ENCODE assay signal across 1 cellular context in genomic region chr2:173940208-173941020, GRCh38.
TF ChIP-seq lines count a peak whose summit lies in the region.

No MANE protein-coding gene starts in this region.

TF ChIP-seq in GM23338, 12 proteins besides CTCF, POLR2A, EP300 and RAD21 (continued from another document):
- no peak for TF ChIP-seq ETS1 (IDR thresholded peaks at IDR 0.05)
- no peak for TF ChIP-seq JUNB (IDR thresholded peaks at IDR 0.05; ENCODE audit: unreplicated experiment)
- no peak for TF ChIP-seq EZH2 (IDR thresholded peaks at IDR 0.05; ENCODE audit: low read depth, unreplicated experiment)
- no peak for TF ChIP-seq CREB1 (CRISPR knock-in tag; IDR thresholded peaks at IDR 0.05; ENCODE audit: low read depth)
- no peak for TF ChIP-seq EZH2phosphoT487 (IDR thresholded peaks at IDR 0.05; ENCODE audit: unreplicated experiment)
- TF ChIP-seq, protein P1, sequence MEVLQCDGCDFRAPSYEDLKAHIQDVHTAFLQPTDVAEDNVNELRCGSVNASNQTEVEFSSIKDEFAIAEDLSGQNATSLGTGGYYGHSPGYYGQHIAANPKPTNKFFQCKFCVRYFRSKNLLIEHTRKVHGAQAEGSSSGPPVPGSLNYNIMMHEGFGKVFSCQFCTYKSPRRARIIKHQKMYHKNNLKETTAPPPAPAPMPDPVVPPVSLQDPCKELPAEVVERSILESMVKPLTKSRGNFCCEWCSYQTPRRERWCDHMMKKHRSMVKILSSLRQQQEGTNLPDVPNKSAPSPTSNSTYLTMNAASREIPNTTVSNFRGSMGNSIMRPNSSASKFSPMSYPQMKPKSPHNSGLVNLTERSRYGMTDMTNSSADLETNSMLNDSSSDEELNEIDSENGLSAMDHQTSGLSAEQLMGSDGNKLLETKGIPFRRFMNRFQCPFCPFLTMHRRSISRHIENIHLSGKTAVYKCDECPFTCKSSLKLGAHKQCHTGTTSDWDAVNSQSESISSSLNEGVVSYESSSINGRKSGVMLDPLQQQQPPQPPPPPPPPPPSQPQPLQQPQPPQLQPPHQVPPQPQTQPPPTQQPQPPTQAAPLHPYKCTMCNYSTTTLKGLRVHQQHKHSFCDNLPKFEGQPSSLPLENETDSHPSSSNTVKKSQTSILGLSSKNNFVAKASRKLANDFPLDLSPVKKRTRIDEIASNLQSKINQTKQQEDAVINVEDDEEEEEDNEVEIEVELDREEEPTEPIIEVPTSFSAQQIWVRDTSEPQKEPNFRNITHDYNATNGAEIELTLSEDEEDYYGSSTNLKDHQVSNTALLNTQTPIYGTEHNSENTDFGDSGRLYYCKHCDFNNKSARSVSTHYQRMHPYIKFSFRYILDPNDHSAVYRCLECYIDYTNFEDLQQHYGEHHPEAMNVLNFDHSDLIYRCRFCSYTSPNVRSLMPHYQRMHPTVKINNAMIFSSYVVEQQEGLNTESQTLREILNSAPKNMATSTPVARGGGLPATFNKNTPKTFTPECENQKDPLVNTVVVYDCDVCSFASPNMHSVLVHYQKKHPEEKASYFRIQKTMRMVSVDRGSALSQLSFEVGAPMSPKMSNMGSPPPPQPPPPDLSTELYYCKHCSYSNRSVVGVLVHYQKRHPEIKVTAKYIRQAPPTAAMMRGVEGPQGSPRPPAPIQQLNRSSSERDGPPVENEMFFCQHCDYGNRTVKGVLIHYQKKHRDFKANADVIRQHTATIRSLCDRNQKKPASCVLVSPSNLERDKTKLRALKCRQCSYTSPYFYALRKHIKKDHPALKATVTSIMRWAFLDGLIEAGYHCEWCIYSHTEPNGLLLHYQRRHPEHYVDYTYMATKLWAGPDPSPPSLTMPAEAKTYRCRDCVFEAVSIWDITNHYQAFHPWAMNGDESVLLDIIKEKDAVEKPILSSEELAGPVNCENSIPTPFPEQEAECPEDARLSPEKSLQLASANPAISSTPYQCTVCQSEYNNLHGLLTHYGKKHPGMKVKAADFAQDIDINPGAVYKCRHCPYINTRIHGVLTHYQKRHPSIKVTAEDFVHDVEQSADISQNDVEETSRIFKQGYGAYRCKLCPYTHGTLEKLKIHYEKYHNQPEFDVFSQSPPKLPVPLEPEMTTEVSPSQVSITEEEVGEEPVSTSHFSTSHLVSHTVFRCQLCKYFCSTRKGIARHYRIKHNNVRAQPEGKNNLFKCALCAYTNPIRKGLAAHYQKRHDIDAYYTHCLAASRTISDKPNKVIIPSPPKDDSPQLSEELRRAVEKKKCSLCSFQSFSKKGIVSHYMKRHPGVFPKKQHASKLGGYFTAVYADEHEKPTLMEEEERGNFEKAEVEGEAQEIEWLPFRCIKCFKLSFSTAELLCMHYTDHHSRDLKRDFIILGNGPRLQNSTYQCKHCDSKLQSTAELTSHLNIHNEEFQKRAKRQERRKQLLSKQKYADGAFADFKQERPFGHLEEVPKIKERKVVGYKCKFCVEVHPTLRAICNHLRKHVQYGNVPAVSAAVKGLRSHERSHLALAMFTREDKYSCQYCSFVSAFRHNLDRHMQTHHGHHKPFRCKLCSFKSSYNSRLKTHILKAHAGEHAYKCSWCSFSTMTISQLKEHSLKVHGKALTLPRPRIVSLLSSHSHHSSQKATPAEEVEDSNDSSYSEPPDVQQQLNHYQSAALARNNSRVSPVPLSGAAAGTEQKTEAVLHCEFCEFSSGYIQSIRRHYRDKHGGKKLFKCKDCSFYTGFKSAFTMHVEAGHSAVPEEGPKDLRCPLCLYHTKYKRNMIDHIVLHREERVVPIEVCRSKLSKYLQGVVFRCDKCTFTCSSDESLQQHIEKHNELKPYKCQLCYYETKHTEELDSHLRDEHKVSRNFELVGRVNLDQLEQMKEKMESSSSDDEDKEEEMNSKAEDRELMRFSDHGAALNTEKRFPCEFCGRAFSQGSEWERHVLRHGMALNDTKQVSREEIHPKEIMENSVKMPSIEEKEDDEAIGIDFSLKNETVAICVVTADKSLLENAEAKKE (CRISPR knock-in tag; IDR thresholded peaks at IDR 0.05) = no peak
- TF ChIP-seq ZNF331 (CRISPR knock-in tag; IDR thresholded peaks at IDR 0.05; ENCODE audit: low read depth) = no peak
TF ChIP-seq in GM23338: peak in this region for 0.
